In the genomic region with DNA sequence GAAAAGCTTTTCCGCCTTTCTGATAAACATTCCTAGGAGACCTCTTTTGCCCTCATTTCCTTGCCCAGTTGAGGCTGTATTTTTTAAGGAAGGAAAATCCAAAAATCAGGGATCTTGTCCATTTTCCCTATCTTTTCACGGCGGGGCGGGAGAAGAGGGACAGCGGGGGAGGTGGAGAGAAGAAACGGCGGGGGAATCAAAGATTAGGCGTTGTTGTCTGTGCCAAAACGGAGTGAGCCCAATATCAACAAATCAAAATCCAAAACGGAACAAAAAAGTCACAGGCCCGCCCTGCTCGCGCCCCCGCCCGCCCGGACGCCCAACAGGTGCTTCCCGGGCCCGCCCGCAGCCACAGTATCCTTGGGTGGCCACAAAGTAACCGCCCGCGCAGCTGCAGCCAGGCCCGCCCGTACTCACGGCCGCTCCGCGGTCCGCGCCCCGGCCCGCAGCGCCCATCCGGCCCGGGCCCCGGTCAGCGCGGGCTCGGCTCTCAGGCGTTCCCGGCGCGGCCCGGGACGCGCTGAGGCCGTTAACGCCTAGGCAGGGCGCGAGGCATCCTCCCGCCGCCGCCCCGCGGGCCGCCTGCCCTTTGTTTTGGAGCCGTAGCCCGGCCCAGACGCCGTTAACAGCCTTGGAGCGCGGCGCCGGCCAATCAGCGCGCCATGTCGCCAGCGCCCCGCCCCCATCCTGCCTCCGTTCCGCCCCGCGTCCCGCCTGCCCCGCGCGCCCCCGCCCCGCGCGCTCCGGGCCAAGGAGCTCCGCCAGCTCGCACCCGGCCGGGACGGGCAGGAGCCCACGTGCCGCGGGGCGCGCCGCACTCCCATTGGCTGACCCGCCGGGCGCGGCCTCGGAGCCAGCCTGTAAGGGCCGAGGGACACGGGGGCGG, we compare ENCODE assay signal across 1 cellular context.
TF ChIP-seq lines count a peak whose summit lies in the region.

A gene with protein sequence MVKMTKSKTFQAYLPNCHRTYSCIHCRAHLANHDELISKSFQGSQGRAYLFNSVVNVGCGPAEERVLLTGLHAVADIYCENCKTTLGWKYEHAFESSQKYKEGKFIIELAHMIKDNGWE (minus strand): TSS at position 597 of the 886 bp plus-strand sequence. CDS start 25,050 bp downstream, outside the sequence.

TF ChIP-seq in IMR-90, 13 proteins besides CTCF, POLR2A, EP300 and RAD21:
- TF ChIP-seq RFX5 (IDR thresholded peaks at IDR 0.05; ENCODE audit: low read depth, low read length) (no peak), BHLHE40 (IDR thresholded peaks at IDR 0.05; ENCODE audit: low read depth, low read length) (peak; percentile 88), NFE2L2 (IDR thresholded peaks at IDR 0.05; ENCODE audit: low read depth, low read length) (no peak), MAZ (IDR thresholded peaks at IDR 0.05; ENCODE audit: borderline replicate concordance, low read depth, low read length) (no peak)
- TF ChIP-seq, protein P1, sequence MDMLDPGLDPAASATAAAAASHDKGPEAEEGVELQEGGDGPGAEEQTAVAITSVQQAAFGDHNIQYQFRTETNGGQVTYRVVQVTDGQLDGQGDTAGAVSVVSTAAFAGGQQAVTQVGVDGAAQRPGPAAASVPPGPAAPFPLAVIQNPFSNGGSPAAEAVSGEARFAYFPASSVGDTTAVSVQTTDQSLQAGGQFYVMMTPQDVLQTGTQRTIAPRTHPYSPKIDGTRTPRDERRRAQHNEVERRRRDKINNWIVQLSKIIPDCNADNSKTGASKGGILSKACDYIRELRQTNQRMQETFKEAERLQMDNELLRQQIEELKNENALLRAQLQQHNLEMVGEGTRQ (IDR thresholded peaks at IDR 0.05; ENCODE audit: low read depth, low read length): peak; percentile 93
